7 cellular contexts compared by ENCODE assay signal in genomic region chr10:131916767-131917160, GRCh38. TPM values are rescaled to one million over a fixed set of nuclear protein-coding genes. Genes with fewer than 3 reads are reported as not detected.
DNase-seq lines count a peak whose midpoint lies in the region; ATAC-seq and TF ChIP-seq lines count a peak whose summit lies in the region.
"Not testable (repeated sequence)": the region's sequence is repeated elsewhere in the genome, so short reads cannot be mapped to it uniquely, and the experiment has no call there.

No MANE protein-coding gene starts in this region.

- H3K27me3 ChIP-seq in GM23338 (ENCODE audit: insufficient read depth) = not testable (repeated sequence)

- H3K9me2 ChIP-seq in GM23338 (ENCODE audit: insufficient read depth) = not testable (repeated sequence)

- H3K36me3 ChIP-seq in GM23338 (ENCODE audit: insufficient read depth) = not testable (repeated sequence)

- H3K4me3 Mint-ChIP-seq in GM23338; activated CD8-positive, alpha-beta T cell treated with anti-CD3 and anti-CD28 coated beads for 36 hours: not testable (repeated sequence)
- H3K4me3 Mint-ChIP-seq in activated naive CD8-positive, alpha-beta T cell = peak overlapping the region; percentile 12

- H3K27me3 Mint-ChIP-seq in GM23338 (ENCODE audit: insufficient read depth, low read depth, poor library complexity); activated CD8-positive, alpha-beta T cell treated with anti-CD3 and anti-CD28 coated beads for 36 hours; activated naive CD8-positive, alpha-beta T cell: not testable (repeated sequence)

- ATAC-seq in GM23338; activated CD8-positive, alpha-beta T cell treated with anti-CD3 and anti-CD28 coated beads for 36 hours: not testable (repeated sequence)

- H3K27ac Mint-ChIP-seq in GM23338 = peak overlapping the region; percentile 67
- peak overlapping the region; percentile 72 for H3K27ac Mint-ChIP-seq in activated CD8-positive, alpha-beta T cell treated with anti-CD3 and anti-CD28 coated beads for 36 hours
- H3K27ac Mint-ChIP-seq in activated naive CD8-positive, alpha-beta T cell = peak overlapping the region; percentile 94

- POLR2A ChIA-PET in activated CD8-positive, alpha-beta T cell treated with anti-CD3 and anti-CD28 coated beads for 36 hours (lab: Charles Lee) = interaction anchor here (0.6 kb wide), 1 partner anchor 224 kb away, joined by 3 read pairs; no protein-coding TSS in a partner anchor

- peaks cover 20% of the 10 kb centered on the region for H3K4me1 ChIP-seq in GM23338 (ENCODE audit: insufficient read depth)

- H2AFZ ChIP-seq in GM23338 = not testable (repeated sequence)

- H3K4me1 Mint-ChIP-seq in GM23338 = peaks cover 26% of the 10 kb centered on the region
- H3K4me1 Mint-ChIP-seq in activated CD8-positive, alpha-beta T cell treated with anti-CD3 and anti-CD28 coated beads for 36 hours (ENCODE audit: low read depth) = peaks cover 75% of the 10 kb centered on the region
- H3K4me1 Mint-ChIP-seq in activated naive CD8-positive, alpha-beta T cell (ENCODE audit: low read depth) = peaks cover 80% of the 10 kb centered on the region

- DNase-seq in GM23338 (ENCODE audit: low spot score) = not testable (repeated sequence)
- peak; percentile 37 for DNase-seq in activated CD8-positive, alpha-beta T cell treated with anti-CD3 and anti-CD28 coated beads for 36 hours
- DNase-seq in activated effector memory CD4-positive, alpha-beta T cell treated with anti-CD3 and anti-CD28 coated beads, Interleukin-2, amount 50 U/mL, for 16 hours = peak; percentile 77
- peak; percentile 49 for DNase-seq in cardiac septum (ENCODE audit: low spot score)
- DNase-seq in stimulated activated CD4-positive, alpha-beta T cell treated with anti-CD3 and anti-CD28 coated beads, Interleukin-15, amount 100 ng/mL, for 24 hours = peak; percentile 38
- DNase-seq in stimulated activated naive CD4-positive, alpha-beta T cell treated with Interleukin-2 at 50 U/mL for 16 hours (lab: John Stamatoyannopoulos, UW) = peak; percentile 51

- H3K79me2 ChIP-seq in GM23338 (replicated peaks; ENCODE audit: insufficient read depth) = peaks cover 69% of the 10 kb centered on the region

- H3F3A ChIP-seq in GM23338 (replicated peaks; ENCODE audit: low read depth) = not testable (repeated sequence)

- TF ChIP-seq CTCF in GM23338 (conservative IDR thresholded peaks at IDR 0.05; ENCODE audit: low read depth in 2 of 2); activated CD8-positive, alpha-beta T cell treated with anti-CD3 and anti-CD28 coated beads for 36 hours (IDR thresholded peaks at IDR 0.05): not testable (repeated sequence)

- H3K27ac ChIP-seq in GM23338 (ENCODE audit: low read depth) = not testable (repeated sequence)

- H3K4me2 ChIP-seq in GM23338 = not testable (repeated sequence)

- intact Hi-C loops in activated CD8-positive, alpha-beta T cell treated with anti-CD3 and anti-CD28 coated beads for 36 hours (cut with micrococcal nuclease); cardiac septum (cut with DNase I): not testable (repeated sequence)

- peaks cover 14% of the 10 kb centered on the region for H3K36me3 Mint-ChIP-seq in GM23338 (ENCODE audit: low read depth)
- peaks cover 60% of the 10 kb centered on the region for H3K36me3 Mint-ChIP-seq in activated CD8-positive, alpha-beta T cell treated with anti-CD3 and anti-CD28 coated beads for 36 hours (ENCODE audit: low read depth)
- peaks cover 22% of the 10 kb centered on the region for H3K36me3 Mint-ChIP-seq in activated naive CD8-positive, alpha-beta T cell

- not testable (repeated sequence) for H3K4me3 ChIP-seq in GM23338

- CTCF ChIA-PET in activated CD8-positive, alpha-beta T cell treated with anti-CD3 and anti-CD28 coated beads for 36 hours (lab: Charles Lee) = not testable (repeated sequence)

- peaks cover 57% of the 10 kb centered on the region for H4K20me1 ChIP-seq in GM23338 (replicated peaks; ENCODE audit: insufficient read depth)

- H3K9me3 Mint-ChIP-seq in GM23338; activated naive CD8-positive, alpha-beta T cell (ENCODE audit: low read depth): not testable (repeated sequence)
- H3K9me3 Mint-ChIP-seq in activated CD8-positive, alpha-beta T cell treated with anti-CD3 and anti-CD28 coated beads for 36 hours = peaks cover 35% of the 10 kb centered on the region

RNA-seq across cellular contexts. Expression of gene PPP2R2D, which starts 16.0 kb away (rescaled TPM):
- 33.7 and 35.8 TPM in 2 replicates for total RNA-seq in GM23338 (2014; rRNA removed; shearing (Covaris generic))
- polyA plus RNA-seq in GM23338 (2016; fragmentation: Nextera tagmentation; extraction: Ambion mirVana) = 28.8 and 30.5 TPM in 2 replicates
- 10 to 100 TPM; 31.6 to 32.3 TPM for total RNA-seq in activated CD8-positive, alpha-beta T cell treated with anti-CD3 and anti-CD28 coated beads for 36 hours
- 35.3 TPM for total RNA-seq in cardiac septum
